1 cellular context compared by ENCODE assay signal in the genomic region with DNA sequence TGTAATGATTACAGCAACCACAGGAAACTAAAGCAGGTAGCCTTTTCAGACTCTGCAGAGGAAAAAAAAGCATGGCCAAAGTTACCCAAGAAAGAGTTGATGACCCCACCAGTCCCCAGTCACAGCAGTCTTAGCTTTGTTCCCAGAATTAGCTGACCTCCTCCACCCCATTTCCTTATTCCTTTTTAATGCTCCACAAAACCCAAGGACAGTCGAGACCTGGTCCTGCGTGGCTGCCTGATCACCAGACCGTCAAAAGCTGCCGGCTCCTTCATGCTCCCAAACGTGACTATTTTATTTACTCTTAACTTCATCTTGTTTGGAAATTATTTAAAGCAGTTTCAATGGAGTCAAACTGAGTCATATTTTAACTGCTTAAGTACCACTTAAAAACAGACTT.
TF ChIP-seq lines count a peak whose summit lies in the region.

No MANE protein-coding gene starts in this region.

TF ChIP-seq in IMR-90, 13 proteins besides CTCF, POLR2A, EP300 and RAD21 (continued from another document):
- TF ChIP-seq CEBPB (IDR thresholded peaks at IDR 0.05; ENCODE audit: low read depth, low read length), result no peak
